ENCODE assay signal across 10 cellular contexts in genomic region chr12:124626841-124627502, GRCh38. TPM values are rescaled to one million over a fixed set of nuclear protein-coding genes. Genes with fewer than 3 reads are reported as not detected.
DNase-seq lines count a peak whose midpoint lies in the region; ATAC-seq and TF ChIP-seq lines count a peak whose summit lies in the region.
"Had no signal": no experiment of that assay in that cellular context is flagged by ENCODE, and none has a peak within 500 bp of the region (broad histone marks: within the 10 kb centered on the region; RNA-seq: fewer than 3 reads in every experiment).

No MANE protein-coding gene starts in this region.

- H3K27me3 ChIP-seq in ascending aorta, result no peaks in the 10 kb centered on the region
- H3K27me3 ChIP-seq in skeletal muscle satellite cell (ENCODE audit: control insufficient read depth, insufficient read depth, low read length), result no peaks in the 10 kb centered on the region

- H3K4me1 ChIP-seq in ascending aorta, result peaks cover 12 to 22% of the 10 kb centered on the region in 2 donors
- H3K4me1 ChIP-seq in skeletal muscle satellite cell (ENCODE audit: control insufficient read depth, insufficient read depth, low read length), result peaks cover 17% of the 10 kb centered on the region

- ATAC-seq in left cardiac atrium, result peak; percentile 50 to 72
- no peak for ATAC-seq in HG03196 (IDR thresholded peaks at IDR 0.05; ENCODE audit: unreplicated experiment)
- no peak for ATAC-seq in GM21737 (IDR thresholded peaks at IDR 0.05; ENCODE audit: unreplicated experiment)
- ATAC-seq in GM18511 (IDR thresholded peaks at IDR 0.05; ENCODE audit: unreplicated experiment), result no peak

- no peak for TF ChIP-seq CTCF in ascending aorta (IDR thresholded peaks at IDR 0.05)

- intact Hi-C loops in ascending aorta (cut with DNase I) (loop anchor here (5.0 kb wide), 1 partner anchor 70 kb away; no protein-coding TSS in a partner anchor), left cardiac atrium (cut with DNase I) (loop anchor here in 1 of 2 donors (2.0 kb wide), 1 partner anchor 58 kb away; no protein-coding TSS in a partner anchor)

- H3K36me3 ChIP-seq in ascending aorta (no peaks in the 10 kb centered on the region), skeletal muscle satellite cell (ENCODE audit: insufficient read depth, low read length) (no peaks in the 10 kb centered on the region)

- H3K9me3 ChIP-seq in ascending aorta (no peaks in the 10 kb centered on the region), skeletal muscle satellite cell (replicated peaks; ENCODE audit: low read length) (no peaks in the 10 kb centered on the region)

- peak overlapping the region; percentile 63 for H3K4me2 ChIP-seq in skeletal muscle satellite cell (ENCODE audit: low read length)

- peak overlapping the region; percentile 79 to 89 for H3K27ac ChIP-seq in ascending aorta

- no peak overlapping the region for H3K9ac ChIP-seq in skeletal muscle satellite cell (ENCODE audit: low read depth, low read length)

- H3K4me3 ChIP-seq in ascending aorta (no peak overlapping the region), skeletal muscle satellite cell (ENCODE audit: low read length) (no peak overlapping the region)

- peak; percentile 58 for DNase-seq in G401 (ENCODE audit: low spot score)
- peak in 1 of 2 donors; percentile 84 for DNase-seq in ascending aorta (ENCODE audit: low spot score in 2 of 2)
- peak; percentile 83 for DNase-seq in left cardiac atrium
- no peak for DNase-seq in NCI-H2029 (lab: John Stamatoyannopoulos, UW)
- DNase-seq: DND-41, Karpas-422 had no signal

- in situ Hi-C loops in G401 (cut with HindIII; ENCODE audit: low sequenced_read_pairs), result no loop called here

RNA-seq across cellular contexts. Expression of gene NCOR2, which starts 59.6 kb away (rescaled TPM):
- 17.3 and 19.0 TPM in 2 replicates for total RNA-seq in G401 (2014; rRNA removed; shearing (Covaris generic))
- total RNA-seq in ascending aorta (134 TPM), left cardiac atrium (100 to 1,000 TPM; 117 to 154 TPM)
- total RNA-seq in skeletal muscle satellite cell (2012; rRNA removed), result 46.6 and 66.2 TPM in 2 replicates

Comparison
In these comparisons a context has a peak if more than half of its experiments do, and no peak if none do; other contexts are left out.
1. ATAC-seq: peak in left cardiac atrium (2 of 2); none in HG03196 (single experiment), GM21737 (single experiment) and GM18511 (single experiment).